Comparison of ENCODE assay signal across 17 cellular contexts in the genomic region with DNA sequence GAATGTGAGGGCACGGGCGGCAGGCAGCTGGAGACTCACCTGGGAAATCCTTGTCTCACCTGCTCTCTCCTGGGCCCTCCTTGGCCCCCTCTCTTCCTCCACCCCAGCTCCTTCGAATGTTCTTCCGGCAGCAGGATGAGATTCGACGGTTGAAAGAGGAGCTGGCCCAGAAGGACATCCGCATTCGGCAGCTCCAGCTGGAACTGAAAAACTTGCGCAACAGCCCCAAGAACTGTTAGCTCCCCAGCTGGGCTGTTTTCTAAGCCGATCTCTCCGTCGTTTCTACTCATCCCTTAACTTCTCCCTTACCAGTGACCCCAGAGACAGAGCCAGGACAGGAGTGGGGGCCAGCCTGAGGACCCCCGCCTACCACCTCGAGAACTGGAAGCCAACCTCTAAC.
A peak's percentile ranks its signal among the peaks of the same experiment; 100 is the strongest.
DNase-seq lines count a peak whose midpoint lies in the region; ATAC-seq and TF ChIP-seq lines count a peak whose summit lies in the region.
"Had no signal": no experiment of that assay in that cellular context is flagged by ENCODE, and none has a peak within 500 bp of the region (broad histone marks: within the 10 kb centered on the region; RNA-seq: fewer than 3 reads in every experiment).

No MANE protein-coding gene starts in this region.

- no peaks in the 10 kb centered on the region for H3K9me3 Mint-ChIP-seq in endodermal cell
- no peaks in the 10 kb centered on the region for H3K9me3 Mint-ChIP-seq in activated T-helper 2 cell treated with anti-CD3 and anti-CD28 coated beads, Interferon-gamma antibody, Interleukin-2, Interleukin-4, amounts not matched to agents 10 μg/mL and 5 μg/mL and 100 μg/mL, durations not matched to agents 14 hours and 24 hours and 36 hours
- H3K9me3 Mint-ChIP-seq: type B pancreatic cell had no signal

- TF ChIP-seq POLR2A in heart left ventricle (IDR thresholded peaks at IDR 0.05), result no peak

- H3K4me3 Mint-ChIP-seq in endodermal cell (no peak overlapping the region), T-helper 17 cell (no peak overlapping the region)
- H3K4me3 Mint-ChIP-seq in activated T-helper 2 cell treated with anti-CD3 and anti-CD28 coated beads, Interferon-gamma antibody, Interleukin-2, Interleukin-4, amounts not matched to agents 10 μg/mL and 5 μg/mL and 100 μg/mL, durations not matched to agents 14 hours and 24 hours and 36 hours (ENCODE audit: low read depth), result no peak overlapping the region
- H3K4me3 Mint-ChIP-seq: CD4-positive, CD25-positive, alpha-beta regulatory T cell; type B pancreatic cell had no signal

- H3K4me1 ChIP-seq in heart left ventricle, result peaks cover 0 to 45% (median 27%) of the 10 kb centered on the region in 12 donors
- peaks cover 6% of the 10 kb centered on the region for H3K4me1 ChIP-seq in psoas muscle
- peaks cover 2% of the 10 kb centered on the region for H3K4me1 ChIP-seq in endodermal cell (ENCODE audit: control insufficient read depth, insufficient read depth, low read length)
- H3K4me1 ChIP-seq: prostate gland had no signal

- H3K36me3 ChIP-seq in heart left ventricle (peaks cover 0 to 4% (median 0%) of the 10 kb centered on the region in 9 donors), psoas muscle (ENCODE audit: insufficient read depth in 1 of 2, low read depth in 1 of 2) (no peaks in the 10 kb centered on the region), endodermal cell (ENCODE audit: control insufficient read depth, insufficient read depth, low read length) (no peaks in the 10 kb centered on the region)
- H3K36me3 ChIP-seq: prostate gland had no signal

- no peak overlapping the region for H3K9ac ChIP-seq in endodermal cell (ENCODE audit: extremely low read depth, low read length, poor library complexity, severe bottlenecking)

- 33 to 59% (median 44%) methylated on average over 13 to 14 of the region's 14 CpGs for WGBS in heart left ventricle, 4 donors
- 30 to 38% (median 32%) methylated on average over 14 of the region's 14 CpGs for WGBS in psoas muscle, 3 donors
- WGBS in endodermal cell (ENCODE audit: insufficient coverage in 1 of 2, insufficient read length in 1 of 2), 2 experiments, result 81% methylated on average over 10 to 14 of the region's 14 CpGs

- H3K27ac Mint-ChIP-seq in endodermal cell, result no peak overlapping the region
- H3K27ac Mint-ChIP-seq in T-helper 17 cell, result no peak overlapping the region
- H3K27ac Mint-ChIP-seq in activated T-helper 2 cell treated with anti-CD3 and anti-CD28 coated beads, Interferon-gamma antibody, Interleukin-2, Interleukin-4, amounts not matched to agents 10 μg/mL and 5 μg/mL and 100 μg/mL, durations not matched to agents 14 hours and 24 hours and 36 hours, result no peak overlapping the region
- H3K27ac Mint-ChIP-seq: CD4-positive, CD25-positive, alpha-beta regulatory T cell; type B pancreatic cell had no signal

- H3K4me3 ChIP-seq in heart left ventricle, result peak overlapping the region in 1 of 12 donors; percentile 11
- H3K4me3 ChIP-seq in psoas muscle, result no peak overlapping the region
- H3K4me3 ChIP-seq in endodermal cell (ENCODE audit: low read length), result no peak overlapping the region
- H3K4me3 ChIP-seq: MG63, prostate gland, SK-N-MC had no signal

- H3K27me3 ChIP-seq in heart left ventricle (no peaks in the 10 kb centered on the region), psoas muscle (ENCODE audit: insufficient read depth in 3 of 3, low read length in 2 of 3) (no peaks in the 10 kb centered on the region), endodermal cell (ENCODE audit: control insufficient read depth, insufficient read depth, low read length, poor library complexity, severe bottlenecking) (no peaks in the 10 kb centered on the region)
- H3K27me3 ChIP-seq: MG63 had no signal

- peaks cover 5% of the 10 kb centered on the region for H3K27me3 Mint-ChIP-seq in endodermal cell (ENCODE audit: insufficient read depth)
- peaks cover 4% of the 10 kb centered on the region for H3K27me3 Mint-ChIP-seq in T-helper 17 cell
- peaks cover 10% of the 10 kb centered on the region for H3K27me3 Mint-ChIP-seq in activated T-helper 2 cell treated with anti-CD3 and anti-CD28 coated beads, Interferon-gamma antibody, Interleukin-2, Interleukin-4, amounts not matched to agents 10 μg/mL and 5 μg/mL and 100 μg/mL, durations not matched to agents 14 hours and 24 hours and 36 hours (ENCODE audit: low read depth)
- H3K27me3 Mint-ChIP-seq: type B pancreatic cell had no signal

- H3K4me1 Mint-ChIP-seq in endodermal cell (peaks cover 12% of the 10 kb centered on the region), T-helper 17 cell (peaks cover 2% of the 10 kb centered on the region)
- no peaks in the 10 kb centered on the region for H3K4me1 Mint-ChIP-seq in activated T-helper 2 cell treated with anti-CD3 and anti-CD28 coated beads, Interferon-gamma antibody, Interleukin-2, Interleukin-4, amounts not matched to agents 10 μg/mL and 5 μg/mL and 100 μg/mL, durations not matched to agents 14 hours and 24 hours and 36 hours (ENCODE audit: low read depth)
- H3K4me1 Mint-ChIP-seq: CD4-positive, CD25-positive, alpha-beta regulatory T cell had no signal

- no peak for TF ChIP-seq CTCF in heart left ventricle (IDR thresholded peaks at IDR 0.05)
- TF ChIP-seq CTCF in psoas muscle (IDR thresholded peaks at IDR 0.05), result no peak
- TF ChIP-seq CTCF in endodermal cell (conservative IDR thresholded peaks at IDR 0.05), result no peak

- H3K36me3 Mint-ChIP-seq in endodermal cell (ENCODE audit: low read depth) (no peaks in the 10 kb centered on the region), T-helper 17 cell (ENCODE audit: low read depth) (no peaks in the 10 kb centered on the region)
- no peaks in the 10 kb centered on the region for H3K36me3 Mint-ChIP-seq in activated T-helper 2 cell treated with anti-CD3 and anti-CD28 coated beads, Interferon-gamma antibody, Interleukin-2, Interleukin-4, amounts not matched to agents 10 μg/mL and 5 μg/mL and 100 μg/mL, durations not matched to agents 14 hours and 24 hours and 36 hours (ENCODE audit: low read depth)
- H3K36me3 Mint-ChIP-seq: CD4-positive, CD25-positive, alpha-beta regulatory T cell; type B pancreatic cell had no signal

- intact Hi-C loops in heart left ventricle (cut with DNase I), result loop anchor here in 1 of 10 donors (2.0 kb wide), 1 partner anchor 19 kb away; no protein-coding TSS in a partner anchor
- intact Hi-C loops in psoas muscle (cut with DNase I), result loop anchor here in 1 of 2 donors (5.0 kb wide), 1 partner anchor 152 kb away; no protein-coding TSS in a partner anchor
- intact Hi-C loops in activated T-helper 2 cell treated with anti-CD3 and anti-CD28 coated beads, Interferon-gamma antibody, Interleukin-2, Interleukin-4, amounts not matched to agents 10 μg/mL and 5 μg/mL and 100 μg/mL, durations not matched to agents 14 hours and 24 hours and 36 hours (cut with micrococcal nuclease), result no loop called here

- no peaks in the 10 kb centered on the region for H3K9me3 ChIP-seq in heart left ventricle
- no peaks in the 10 kb centered on the region for H3K9me3 ChIP-seq in psoas muscle
- H3K9me3 ChIP-seq in endodermal cell (ENCODE audit: control insufficient read depth, low read length), result no peaks in the 10 kb centered on the region
- no peaks in the 10 kb centered on the region for H3K9me3 ChIP-seq in T-helper 17 cell (ENCODE audit: control insufficient read depth, low read length, poor library complexity, severe bottlenecking)
- H3K9me3 ChIP-seq: MG63, prostate gland had no signal

- ATAC-seq in heart left ventricle (peak in 3 of 4 donors; percentile 45 to 65 (median 55)), psoas muscle (peak in 1 of 4 donors; percentile 62), T-helper 17 cell (no peak), GM21447 (IDR thresholded peaks at IDR 0.05; ENCODE audit: unreplicated experiment) (no peak)

- peak; percentile 75 for DNase-seq in CD1c-positive myeloid dendritic cell (ENCODE audit: extremely low spot score)
- peak; percentile 76 for DNase-seq in SKM-1 treated with dmso at 0.1 percent for 144 hours (lab: John Stamatoyannopoulos, UW; ENCODE audit: unreplicated experiment)
- DNase-seq in heart left ventricle, result peak; percentile 67 to 80 (median 69)
- peak; percentile 54 to 78 for DNase-seq in psoas muscle
- no peak for DNase-seq in endodermal cell
- no peak for DNase-seq in T-helper 17 cell
- no peak for DNase-seq in activated T-helper 2 cell treated with anti-CD3 and anti-CD28 coated beads, Interferon-gamma antibody, Interleukin-2, Interleukin-4, amounts not matched to agents 10 μg/mL and 5 μg/mL and 100 μg/mL, durations not matched to agents 14 hours and 24 hours and 36 hours (ENCODE audit: low spot score)
- DNase-seq: activated CD4-positive, alpha-beta T cell treated with anti-CD3 and anti-CD28 coated beads for 48 hours; CD4-positive, CD25-positive, alpha-beta regulatory T cell; cerebellar nuclear complex; glutamatergic neuron; MG63; NCI-H526 treated with DMSO at 0.1 percent for 48 hours had no signal

- peak overlapping the region; percentile 26 to 83 (median 70) for H3K27ac ChIP-seq in heart left ventricle
- peak overlapping the region; percentile 60 for H3K27ac ChIP-seq in psoas muscle
- no peak overlapping the region for H3K27ac ChIP-seq in endodermal cell (ENCODE audit: low read depth, low read length)
- H3K27ac ChIP-seq: SK-N-MC had no signal

Comparison
In these comparisons a context has a peak if more than half of its experiments do, and no peak if none do; other contexts are left out.
1. DNase-seq: peak in CD1c-positive myeloid dendritic cell (single experiment), SKM-1 treated with dmso at 0.1 percent for 144 hours (single experiment), heart left ventricle (5 of 5) and psoas muscle (2 of 2); none in endodermal cell (single experiment), T-helper 17 cell (0 of 3) and activated T-helper 2 cell treated with anti-CD3 and anti-CD28 coated beads, Interferon-gamma antibody, Interleukin-2, Interleukin-4, amounts not matched to agents 10 μg/mL and 5 μg/mL and 100 μg/mL, durations not matched to agents 14 hours and 24 hours and 36 hours (single experiment).
2. ATAC-seq: peak in heart left ventricle (3 of 4); none in T-helper 17 cell (single experiment) and GM21447 (single experiment).